ENCODE assay signal across 11 cellular contexts in genomic region chr12:54036620-54037359, GRCh38.
A peak's percentile ranks its signal among the peaks of the same experiment; 100 is the strongest.
DNase-seq lines count a peak whose midpoint lies in the region; TF ChIP-seq lines count a peak whose summit lies in the region.
"Had no signal": no experiment of that assay in that cellular context is flagged by ENCODE, and none has a peak within 500 bp of the region (broad histone marks: within the 10 kb centered on the region; RNA-seq: fewer than 3 reads in every experiment).

No MANE protein-coding gene starts in this region.

- TF ChIP-seq POLR2A in GM18951 (IDR thresholded peaks at IDR 0.05; ENCODE audit: extremely low read depth, insufficient read depth, insufficient read length): peak; percentile 19

- DNase-seq in AG10803 (ENCODE audit: low read depth) (peak; percentile 75), NCI-H446 treated with DMSO at 0.1 percent for 48 hours (lab: John Stamatoyannopoulos, UW) (peak; percentile 57), islet precursor cell (peak; percentile 95), amygdala (lab: John Stamatoyannopoulos, UW) (no peak)
- no peak for DNase-seq in stimulated activated CD4-positive, alpha-beta T cell treated with anti-CD3 and anti-CD28 coated beads, Interleukin-1b, Interleukin-23, amount 100 ng/mL, for 48 hours
- DNase-seq in effector CD4-positive, alpha-beta T cell: no peak
- DNase-seq in activated CD8-positive, alpha-beta memory T cell treated with anti-CD3 and anti-CD28 coated beads, Interleukin-2, amount 50 U/mL, for 48 hours: no peak
- DNase-seq: body of pancreas; GF-D8; NK-92 treated with Interleukin-12 subunit alpha and Interleukin-12 subunit beta, amount 100 ng/mL, for 24 hours had no signal

- TF ChIP-seq CTCF in AG10803 (conservative IDR thresholded peaks at IDR 0.05; ENCODE audit: low read length): peak; percentile 55

- in situ Hi-C loops in GM18951 (cut with MboI; ENCODE audit: low sequenced_read_pairs, unreplicated experiment): no loop called here

- no peak overlapping the region; the same call in 1 of the 2 replicates for H3K4me3 ChIP-seq in AG10803 (ENCODE audit: low read length)
- H3K4me3 ChIP-seq: body of pancreas had no signal

Comparison
In these comparisons a context has a peak if more than half of its experiments do, and no peak if none do; other contexts are left out.
1. DNase-seq: peak in AG10803 (single experiment), NCI-H446 treated with DMSO at 0.1 percent for 48 hours (single experiment) and islet precursor cell (single experiment); none in stimulated activated CD4-positive, alpha-beta T cell treated with anti-CD3 and anti-CD28 coated beads, Interleukin-1b, Interleukin-23, amount 100 ng/mL, for 48 hours (single experiment), effector CD4-positive, alpha-beta T cell (single experiment), activated CD8-positive, alpha-beta memory T cell treated with anti-CD3 and anti-CD28 coated beads, Interleukin-2, amount 50 U/mL, for 48 hours (single experiment) and amygdala (0 of 56).